21 cellular contexts compared by ENCODE assay signal in the genomic region with DNA sequence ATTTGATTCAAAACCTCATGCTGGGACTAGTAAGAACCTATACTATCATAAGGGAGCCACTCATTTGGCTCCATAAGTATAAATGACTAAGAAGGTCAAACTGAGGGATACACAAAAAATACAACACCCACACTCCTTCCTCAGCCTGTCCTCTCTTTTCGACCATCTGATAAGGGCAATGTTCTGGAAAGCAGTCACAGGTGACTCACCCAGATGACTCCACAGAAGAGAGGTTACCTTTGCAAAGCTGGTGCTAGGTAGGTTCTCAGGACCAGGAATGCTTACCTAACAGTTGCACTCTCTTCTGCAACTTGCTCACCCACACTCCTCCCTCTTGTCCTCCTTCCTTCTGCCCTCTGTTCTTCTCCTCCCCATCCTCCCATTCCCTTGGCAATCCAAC. TPM values are rescaled to one million over a fixed set of nuclear protein-coding genes. Genes with fewer than 3 reads are reported as not detected.
DNase-seq lines count a peak whose midpoint lies in the region; ATAC-seq, FAIRE-seq and TF ChIP-seq lines count a peak whose summit lies in the region.
"Had no signal": no experiment of that assay in that cellular context is flagged by ENCODE, and none has a peak within 500 bp of the region (broad histone marks: within the 10 kb centered on the region; RNA-seq: fewer than 3 reads in every experiment).

No MANE protein-coding gene starts in this region.

- peaks cover 5% of the 10 kb centered on the region for H3F3A ChIP-seq in smooth muscle cell (ENCODE audit: low read depth)

- no peak overlapping the region for H3K27ac Mint-ChIP-seq in astrocyte (ENCODE audit: unreplicated experiment)

- H3K4me1 ChIP-seq in astrocyte (ENCODE audit: insufficient read depth, low read length), result peaks cover 16% of the 10 kb centered on the region
- H3K4me1 ChIP-seq in smooth muscle cell (ENCODE audit: low read depth), result peaks cover 18% of the 10 kb centered on the region

- DNase-seq in activated CD8-positive, alpha-beta memory T cell treated with anti-CD3 and anti-CD28 coated beads for 24 hours, result peak; percentile 11
- no peak for DNase-seq in activated CD8-positive, alpha-beta memory T cell treated with anti-CD3 and anti-CD28 coated beads, Interleukin-2, amount 50 U/mL, for 48 hours
- peak; percentile 68 for DNase-seq in astrocyte (ENCODE audit: low read depth)
- DNase-seq in islet precursor cell, result peak; percentile 75
- DNase-seq in smooth muscle cell (lab: John Stamatoyannopoulos, UW; ENCODE audit: unreplicated experiment), result no peak
- DNase-seq in NCI-H146 (lab: John Stamatoyannopoulos, UW), result no peak
- no peak for DNase-seq in NCI-H510A treated with DMSO at 0.1 percent for 48 hours (lab: John Stamatoyannopoulos, UW)
- DNase-seq: activated naive CD4-positive, alpha-beta T cell treated with anti-CD3 and anti-CD28 coated beads, Interleukin-2, amount 50 U/mL, for 16 hours; brain microvascular endothelial cell; C1 segment of cervical spinal cord; DMS 273 treated with DMSO at 0.1 percent for 48 hours; dorsolateral prefrontal cortex; midbrain; MM.1S; NCI-H1694 treated with DMSO at 0.1 percent for 48 hours; right cardiac atrium; SHP77; T-helper 9 cell had no signal

- H3K36me3 Mint-ChIP-seq in astrocyte (ENCODE audit: low read depth, unreplicated experiment), result peaks cover 28% of the 10 kb centered on the region

- H3K36me3 ChIP-seq in astrocyte (ENCODE audit: insufficient read depth, low read length) (peaks cover 4% of the 10 kb centered on the region), smooth muscle cell (ENCODE audit: low read depth) (no peaks in the 10 kb centered on the region)

- H3K4me1 Mint-ChIP-seq in astrocyte (ENCODE audit: low read depth, unreplicated experiment), result peaks cover 11% of the 10 kb centered on the region

- H3K79me2 ChIP-seq in astrocyte (ENCODE audit: insufficient read depth, low read length), result peaks cover 26% of the 10 kb centered on the region
- H3K79me2 ChIP-seq in smooth muscle cell (ENCODE audit: low read depth), result peaks cover 59% of the 10 kb centered on the region

- H4K20me1 ChIP-seq in astrocyte (ENCODE audit: insufficient read depth, low read length), result peaks cover 6% of the 10 kb centered on the region
- H4K20me1 ChIP-seq in smooth muscle cell (ENCODE audit: low read depth), result peaks cover 21% of the 10 kb centered on the region

- H3K9me3 Mint-ChIP-seq in astrocyte (ENCODE audit: unreplicated experiment), result peaks cover 5% of the 10 kb centered on the region

- H3K27me3 ChIP-seq in astrocyte (ENCODE audit: insufficient read depth, low read length) (no peaks in the 10 kb centered on the region), smooth muscle cell (ENCODE audit: low read depth) (no peaks in the 10 kb centered on the region)
- H3K27me3 ChIP-seq: brain microvascular endothelial cell, dorsolateral prefrontal cortex had no signal

- no peak for ATAC-seq in HG02623 (IDR thresholded peaks at IDR 0.05; ENCODE audit: unreplicated experiment)
- ATAC-seq: right cardiac atrium had no signal

- no peak overlapping the region for H3K27ac ChIP-seq in astrocyte (ENCODE audit: low read depth, low read length)
- peak overlapping the region; percentile 42 for H3K27ac ChIP-seq in smooth muscle cell (ENCODE audit: low read depth)
- H3K27ac ChIP-seq: brain microvascular endothelial cell, dorsolateral prefrontal cortex had no signal

- H3K9me3 ChIP-seq in astrocyte (ENCODE audit: insufficient read depth, low read depth, low read length), result peaks cover 4% of the 10 kb centered on the region
- H3K9me3 ChIP-seq in smooth muscle cell (replicated peaks; ENCODE audit: low read depth), result no peaks in the 10 kb centered on the region

- H3K9ac ChIP-seq in astrocyte (ENCODE audit: low read length), result no peak overlapping the region
- H3K9ac ChIP-seq in smooth muscle cell (ENCODE audit: low read depth), result no peak overlapping the region

- no peak for FAIRE-seq in astrocyte (lab: Jason Lieb, UNC)
- FAIRE-seq: A204.1, islet of Langerhans had no signal

- H3K4me2 ChIP-seq in astrocyte (ENCODE audit: low read length) (peak overlapping the region; percentile 18), smooth muscle cell (no peak overlapping the region)

- 28% methylated on average over 1 of the region's 1 CpG for WGBS in smooth muscle cell (ENCODE audit: low lambda C conversion rate)

- H2AFZ ChIP-seq in astrocyte (ENCODE audit: low read depth, low read length) (no peak overlapping the region), smooth muscle cell (ENCODE audit: low read depth) (no peak overlapping the region)

- H3K4me3 ChIP-seq in astrocyte (ENCODE audit: insufficient read depth, low read depth, low read length), result no peak overlapping the region
- no peak overlapping the region for H3K4me3 ChIP-seq in smooth muscle cell
- H3K4me3 ChIP-seq: dorsolateral prefrontal cortex had no signal

- H3K4me3 Mint-ChIP-seq in astrocyte (ENCODE audit: unreplicated experiment), result no peak overlapping the region

- no peaks in the 10 kb centered on the region for H3K27me3 Mint-ChIP-seq in astrocyte (ENCODE audit: low read depth, unreplicated experiment)

- TF ChIP-seq CTCF in astrocyte (IDR thresholded peaks at IDR 0.05; ENCODE audit: insufficient read depth, low read depth, low read length), result no peak
- TF ChIP-seq CTCF in smooth muscle cell (IDR thresholded peaks at IDR 0.05; ENCODE audit: borderline replicate concordance, insufficient read depth, poor library complexity, severe bottlenecking), result no peak

RNA-seq across cellular contexts. Expression of gene LHFPL2, which starts 32.9 kb away (rescaled TPM):
- total RNA-seq in astrocyte (17.0 and 19.8 TPM in 2 replicates), smooth muscle cell (18.6 and 18.8 TPM in 2 replicates)
- polyA plus RNA-seq in smooth muscle cell, result 10.5 and 13.4 TPM in 2 replicates

Comparison
In these comparisons a context has a peak if more than half of its experiments do, and no peak if none do; other contexts are left out.
1. DNase-seq: peak in activated CD8-positive, alpha-beta memory T cell treated with anti-CD3 and anti-CD28 coated beads for 24 hours (single experiment), astrocyte (single experiment) and islet precursor cell (single experiment); none in activated CD8-positive, alpha-beta memory T cell treated with anti-CD3 and anti-CD28 coated beads, Interleukin-2, amount 50 U/mL, for 48 hours (single experiment), smooth muscle cell (single experiment), NCI-H146 (single experiment) and NCI-H510A treated with DMSO at 0.1 percent for 48 hours (single experiment).